ENCODE assay signal across 11 cellular contexts in genomic region chr7:830069-830468, GRCh38. TPM values are rescaled to one million over a fixed set of nuclear protein-coding genes. Genes with fewer than 3 reads are reported as not detected.
A peak's percentile ranks its signal among the peaks of the same experiment; 100 is the strongest.
DNase-seq lines count a peak whose midpoint lies in the region; ATAC-seq and TF ChIP-seq lines count a peak whose summit lies in the region.
"Had no signal": no experiment of that assay in that cellular context is flagged by ENCODE, and none has a peak within 500 bp of the region (broad histone marks: within the 10 kb centered on the region; RNA-seq: fewer than 3 reads in every experiment).

No MANE protein-coding gene starts in this region.

- TF ChIP-seq CTCF in GM23338 (conservative IDR thresholded peaks at IDR 0.05; ENCODE audit: low read depth in 2 of 2) (no peak), activated B cell treated with CpG ODN at 0.5 μM for 24 hours (IDR thresholded peaks at IDR 0.05) (no peak), left ventricle myocardium inferior (IDR thresholded peaks at IDR 0.05; ENCODE audit: borderline replicate concordance) (no peak)

- H3K4me1 ChIP-seq in GM23338 (ENCODE audit: insufficient read depth) (peaks cover 34% of the 10 kb centered on the region), left ventricle myocardium inferior (peaks cover 97% of the 10 kb centered on the region)

- H3F3A ChIP-seq in GM23338 (replicated peaks; ENCODE audit: low read depth), result no peaks in the 10 kb centered on the region

- H3K36me3 Mint-ChIP-seq in GM23338 (ENCODE audit: low read depth) (peaks cover 27% of the 10 kb centered on the region), activated B cell treated with CpG ODN at 0.5 μM for 24 hours (ENCODE audit: low read depth) (peaks cover 27% of the 10 kb centered on the region)

- H3K4me1 Mint-ChIP-seq in GM23338, result peaks cover 55% of the 10 kb centered on the region
- H3K4me1 Mint-ChIP-seq in activated B cell treated with CpG ODN at 0.5 μM for 24 hours, result peaks cover 36% of the 10 kb centered on the region

- no peak overlapping the region for H2AFZ ChIP-seq in GM23338

- POLR2A ChIA-PET in activated B cell treated with CpG ODN at 0.5 μM for 24 hours (lab: Charles Lee), result no interaction called here

- H4K20me1 ChIP-seq in GM23338 (replicated peaks; ENCODE audit: insufficient read depth), result peaks cover 64% of the 10 kb centered on the region

- H3K27ac Mint-ChIP-seq in GM23338, result no peak overlapping the region
- peak overlapping the region; percentile 94 for H3K27ac Mint-ChIP-seq in activated B cell treated with CpG ODN at 0.5 μM for 24 hours

- H3K27ac ChIP-seq in GM23338 (ENCODE audit: low read depth) (peak overlapping the region; percentile 59; the same call in 1 of the 2 replicates), left ventricle myocardium inferior (replicated peaks) (peak overlapping the region; percentile 95), skin epidermis (peak overlapping the region in 12 of 21 experiments; percentile 44 to 92 (median 86))

- no peak overlapping the region for H3K4me2 ChIP-seq in GM23338

- H3K4me3 Mint-ChIP-seq in GM23338 (no peak overlapping the region), activated B cell treated with CpG ODN at 0.5 μM for 24 hours (no peak overlapping the region)

- ATAC-seq in GM23338 (peak; percentile 18), activated B cell treated with CpG ODN at 0.5 μM for 24 hours (ENCODE audit: low read depth) (no peak), GM18873 (IDR thresholded peaks at IDR 0.05; ENCODE audit: low FRiP score, unreplicated experiment) (no peak)
- ATAC-seq: activated CD8-positive, alpha-beta T cell treated with anti-CD3 and anti-CD28 coated beads for 36 hours; HepG2 had no signal

- H3K4me3 ChIP-seq in GM23338 (no peak overlapping the region), left ventricle myocardium inferior (peak overlapping the region; percentile 52), skin epidermis (no peak overlapping the region)

- DNase-seq in GM23338 (ENCODE audit: low spot score), result no peak
- no peak for DNase-seq in activated B cell treated with CpG ODN at 0.5 μM for 24 hours
- DNase-seq in left ventricle myocardium inferior, result no peak
- no peak for DNase-seq in T-helper 1 cell
- no peak for DNase-seq in DMS53 (lab: John Stamatoyannopoulos, UW)
- DNase-seq: activated CD8-positive, alpha-beta T cell treated with anti-CD3 and anti-CD28 coated beads for 36 hours; amniotic stem cell; NCI-H226 had no signal

- H3K79me2 ChIP-seq in GM23338 (replicated peaks; ENCODE audit: insufficient read depth), result peaks cover 98% of the 10 kb centered on the region

- H3K9me3 ChIP-seq in left ventricle myocardium inferior (replicated peaks), result no peaks in the 10 kb centered on the region

- CTCF ChIA-PET in activated B cell treated with CpG ODN at 0.5 μM for 24 hours (lab: Charles Lee), result no interaction called here

- intact Hi-C loops in activated B cell treated with CpG ODN at 0.5 μM for 24 hours (cut with micrococcal nuclease) (no loop called here), left ventricle myocardium inferior (cut with micrococcal nuclease) (loop anchor here (10.0 kb wide), 1 partner anchor 45 kb away; no protein-coding TSS in a partner anchor)

- H3K36me3 ChIP-seq in GM23338 (ENCODE audit: insufficient read depth), result no peaks in the 10 kb centered on the region; the same call in 1 of the 2 replicates
- peaks cover 7% of the 10 kb centered on the region for H3K36me3 ChIP-seq in left ventricle myocardium inferior

- peaks cover 11% of the 10 kb centered on the region for H3K27me3 Mint-ChIP-seq in GM23338 (ENCODE audit: insufficient read depth, low read depth, poor library complexity)
- H3K27me3 Mint-ChIP-seq in activated B cell treated with CpG ODN at 0.5 μM for 24 hours, result no peaks in the 10 kb centered on the region
- H3K27me3 Mint-ChIP-seq: activated CD8-positive, alpha-beta T cell treated with anti-CD3 and anti-CD28 coated beads for 36 hours had no signal

- H3K9me2 ChIP-seq in GM23338 (ENCODE audit: insufficient read depth), result no peaks in the 10 kb centered on the region

- no peaks in the 10 kb centered on the region for H3K27me3 ChIP-seq in GM23338 (ENCODE audit: insufficient read depth)
- H3K27me3 ChIP-seq in left ventricle myocardium inferior (ENCODE audit: low read depth), result no peaks in the 10 kb centered on the region

- H3K9me3 Mint-ChIP-seq in GM23338, result no peaks in the 10 kb centered on the region
- H3K9me3 Mint-ChIP-seq in activated B cell treated with CpG ODN at 0.5 μM for 24 hours, result no peaks in the 10 kb centered on the region
- H3K9me3 Mint-ChIP-seq: activated CD8-positive, alpha-beta T cell treated with anti-CD3 and anti-CD28 coated beads for 36 hours had no signal

TF ChIP-seq in GM23338, 12 proteins besides CTCF, POLR2A, EP300 and RAD21 (continues in another document):
- TF ChIP-seq EZH2 (IDR thresholded peaks at IDR 0.05; ENCODE audit: low read depth, unreplicated experiment), result no peak
- TF ChIP-seq, protein P1, sequence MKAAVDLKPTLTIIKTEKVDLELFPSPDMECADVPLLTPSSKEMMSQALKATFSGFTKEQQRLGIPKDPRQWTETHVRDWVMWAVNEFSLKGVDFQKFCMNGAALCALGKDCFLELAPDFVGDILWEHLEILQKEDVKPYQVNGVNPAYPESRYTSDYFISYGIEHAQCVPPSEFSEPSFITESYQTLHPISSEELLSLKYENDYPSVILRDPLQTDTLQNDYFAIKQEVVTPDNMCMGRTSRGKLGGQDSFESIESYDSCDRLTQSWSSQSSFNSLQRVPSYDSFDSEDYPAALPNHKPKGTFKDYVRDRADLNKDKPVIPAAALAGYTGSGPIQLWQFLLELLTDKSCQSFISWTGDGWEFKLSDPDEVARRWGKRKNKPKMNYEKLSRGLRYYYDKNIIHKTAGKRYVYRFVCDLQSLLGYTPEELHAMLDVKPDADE (IDR thresholded peaks at IDR 0.05), result no peak
- TF ChIP-seq, protein P2, sequence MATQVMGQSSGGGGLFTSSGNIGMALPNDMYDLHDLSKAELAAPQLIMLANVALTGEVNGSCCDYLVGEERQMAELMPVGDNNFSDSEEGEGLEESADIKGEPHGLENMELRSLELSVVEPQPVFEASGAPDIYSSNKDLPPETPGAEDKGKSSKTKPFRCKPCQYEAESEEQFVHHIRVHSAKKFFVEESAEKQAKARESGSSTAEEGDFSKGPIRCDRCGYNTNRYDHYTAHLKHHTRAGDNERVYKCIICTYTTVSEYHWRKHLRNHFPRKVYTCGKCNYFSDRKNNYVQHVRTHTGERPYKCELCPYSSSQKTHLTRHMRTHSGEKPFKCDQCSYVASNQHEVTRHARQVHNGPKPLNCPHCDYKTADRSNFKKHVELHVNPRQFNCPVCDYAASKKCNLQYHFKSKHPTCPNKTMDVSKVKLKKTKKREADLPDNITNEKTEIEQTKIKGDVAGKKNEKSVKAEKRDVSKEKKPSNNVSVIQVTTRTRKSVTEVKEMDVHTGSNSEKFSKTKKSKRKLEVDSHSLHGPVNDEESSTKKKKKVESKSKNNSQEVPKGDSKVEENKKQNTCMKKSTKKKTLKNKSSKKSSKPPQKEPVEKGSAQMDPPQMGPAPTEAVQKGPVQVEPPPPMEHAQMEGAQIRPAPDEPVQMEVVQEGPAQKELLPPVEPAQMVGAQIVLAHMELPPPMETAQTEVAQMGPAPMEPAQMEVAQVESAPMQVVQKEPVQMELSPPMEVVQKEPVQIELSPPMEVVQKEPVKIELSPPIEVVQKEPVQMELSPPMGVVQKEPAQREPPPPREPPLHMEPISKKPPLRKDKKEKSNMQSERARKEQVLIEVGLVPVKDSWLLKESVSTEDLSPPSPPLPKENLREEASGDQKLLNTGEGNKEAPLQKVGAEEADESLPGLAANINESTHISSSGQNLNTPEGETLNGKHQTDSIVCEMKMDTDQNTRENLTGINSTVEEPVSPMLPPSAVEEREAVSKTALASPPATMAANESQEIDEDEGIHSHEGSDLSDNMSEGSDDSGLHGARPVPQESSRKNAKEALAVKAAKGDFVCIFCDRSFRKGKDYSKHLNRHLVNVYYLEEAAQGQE (IDR thresholded peaks at IDR 0.05; ENCODE audit: unreplicated experiment), result no peak
- no peak for TF ChIP-seq POLR2AphosphoS5 (IDR thresholded peaks at IDR 0.05; ENCODE audit: low read depth)
- TF ChIP-seq ZNF114 (CRISPR knock-in tag; IDR thresholded peaks at IDR 0.05), result no peak
- no peak for TF ChIP-seq EZH2phosphoT487 (IDR thresholded peaks at IDR 0.05; ENCODE audit: unreplicated experiment)

RNA-seq across cellular contexts. Expression of gene SUN1, which starts 2.2 kb away (rescaled TPM):
- 143 and 145 TPM in 2 replicates for total RNA-seq in GM23338 (2014; rRNA removed; shearing (Covaris generic))
- polyA plus RNA-seq in GM23338 (2016; fragmentation: Nextera tagmentation; extraction: Ambion mirVana), result 57.9 and 63.3 TPM in 2 replicates
- total RNA-seq in activated B cell treated with CpG ODN at 0.5 μM for 24 hours (101 and 119 TPM in 2 replicates), left ventricle myocardium inferior (183 TPM)

RNA-seq across cellular contexts. Expression of gene GET4, which starts 46.3 kb away (rescaled TPM):
- 55.0 and 79.1 TPM in 2 replicates for total RNA-seq in GM23338 (2014; rRNA removed; shearing (Covaris generic))
- 48.0 and 54.5 TPM in 2 replicates for polyA plus RNA-seq in GM23338 (2016; fragmentation: Nextera tagmentation; extraction: Ambion mirVana)
- total RNA-seq in activated B cell treated with CpG ODN at 0.5 μM for 24 hours (40.5 and 41.4 TPM in 2 replicates), left ventricle myocardium inferior (22.9 TPM)
